ENCODE assay signal across 8 cellular contexts in the genomic region with DNA sequence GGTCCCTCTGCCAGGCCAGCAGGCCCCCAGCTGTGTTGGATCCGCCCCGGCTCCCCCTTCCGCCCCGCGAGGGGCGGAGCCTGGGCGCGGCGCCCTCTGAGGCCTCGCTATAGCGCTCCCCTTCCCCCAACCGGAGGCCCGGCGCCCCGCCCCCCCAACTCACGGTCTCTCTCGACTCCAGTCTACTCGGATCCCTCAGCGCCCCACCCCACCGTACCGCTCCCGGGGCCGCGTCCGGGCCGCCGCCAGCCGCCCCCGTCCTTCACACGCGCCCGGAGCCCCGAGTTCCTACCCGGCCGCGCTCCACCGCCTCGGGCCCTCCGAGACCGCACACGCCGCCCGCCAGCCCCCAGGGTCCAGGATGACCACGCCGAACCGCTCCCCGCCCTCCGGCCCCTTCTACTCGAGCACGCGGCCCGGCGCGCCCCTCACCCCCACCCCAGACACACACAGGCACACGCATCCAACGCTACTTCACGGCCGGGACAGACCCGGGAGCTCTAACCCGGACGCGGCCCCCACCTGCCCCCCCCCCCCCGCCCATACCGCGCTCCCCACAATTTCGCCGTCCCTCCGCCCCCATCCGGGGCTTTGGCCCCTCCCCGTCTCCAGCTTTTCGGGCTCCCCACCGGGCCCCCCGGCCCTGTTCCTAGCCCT. TPM values are rescaled to one million over a fixed set of nuclear protein-coding genes. Genes with fewer than 3 reads are reported as not detected.
DNase-seq lines count a peak whose midpoint lies in the region; ATAC-seq and TF ChIP-seq lines count a peak whose summit lies in the region.

No MANE protein-coding gene starts in this region.

- peak overlapping the region; percentile 79 for H3K9ac ChIP-seq in MM.1S (ENCODE audit: low read length)

- H3K4me3 ChIP-seq in GM06990 (replicated peaks; ENCODE audit: low read depth, low read length) (peak overlapping the region; percentile 97), MM.1S (ENCODE audit: low read length) (peak overlapping the region; percentile 91), kidney epithelial cell (ENCODE audit: low read depth, low read length) (peak overlapping the region; percentile 97)

- H3K27ac ChIP-seq in MM.1S (ENCODE audit: low read length) (peak overlapping the region; percentile 68; the same call in 1 of the 2 replicates), caudate nucleus (ENCODE audit: low read depth, low read length) (peak overlapping the region; percentile 88)

- H3K4me2 ChIP-seq in MM.1S (ENCODE audit: low read depth, low read length), result peak overlapping the region; percentile 48; the same call in 1 of the 2 replicates

- H3K79me2 ChIP-seq in MM.1S (ENCODE audit: low read length), result peaks cover 79% of the 10 kb centered on the region

- TF ChIP-seq CTCF in GM06990 (IDR thresholded peaks at IDR 0.05; ENCODE audit: insufficient read depth, low read length, poor library complexity, severe bottlenecking), result no peak
- TF ChIP-seq CTCF in MM.1S (IDR thresholded peaks at IDR 0.05; ENCODE audit: low read length), result no peak
- TF ChIP-seq CTCF in kidney epithelial cell (IDR thresholded peaks at IDR 0.05; ENCODE audit: insufficient read depth, low read length, poor library complexity, severe bottlenecking), result no peak

- no peak overlapping the region for H2AFZ ChIP-seq in MM.1S (ENCODE audit: low read length)

- H4K20me1 ChIP-seq in MM.1S (ENCODE audit: insufficient read depth, low read length), result no peaks in the 10 kb centered on the region

- H3K9me2 ChIP-seq in MM.1S (replicated peaks; ENCODE audit: insufficient read depth, low read length), result no peaks in the 10 kb centered on the region

- H3K27me3 ChIP-seq in GM06990 (replicated peaks; ENCODE audit: control insufficient read depth, insufficient read depth, low read length) (no peaks in the 10 kb centered on the region), MM.1S (replicated peaks; ENCODE audit: insufficient read depth, low read length) (no peaks in the 10 kb centered on the region), kidney epithelial cell (ENCODE audit: control insufficient read depth, insufficient read depth, low read length) (no peaks in the 10 kb centered on the region)

- ATAC-seq in GM18873 (IDR thresholded peaks at IDR 0.05; ENCODE audit: low FRiP score, unreplicated experiment), result no peak
- ATAC-seq in HG02840 (IDR thresholded peaks at IDR 0.05; ENCODE audit: low FRiP score, unreplicated experiment), result no peak

- H3K4me1 ChIP-seq in MM.1S (ENCODE audit: low read length), result peaks cover 34% of the 10 kb centered on the region

- no peaks in the 10 kb centered on the region for H3K9me3 ChIP-seq in MM.1S (replicated peaks; ENCODE audit: insufficient read depth, low read length)

- peak; percentile 86 for DNase-seq in GM06990 (ENCODE audit: extremely low read depth, insufficient read length)
- peak; percentile 78 for DNase-seq in MM.1S
- peak; percentile 67 to 71 (median 69) for DNase-seq in activated CD4-positive, CD25-positive, alpha-beta regulatory T cell (lab: John Stamatoyannopoulos, UW)
- DNase-seq in caudate nucleus (lab: John Stamatoyannopoulos, UW), result peak in 42 of 61 donors; percentile 14 to 80 (median 52)
- no peak for DNase-seq in kidney epithelial cell (ENCODE audit: low read depth)
- peak; percentile 69 to 81 for DNase-seq in stimulated activated CD4-positive, alpha-beta T cell treated with anti-CD3 and anti-CD28 coated beads, Interleukin-1b, Interleukin-23, amount 100 ng/mL, for 1 hour (ENCODE audit: low read depth in 2 of 2)

- H3K36me3 ChIP-seq in GM06990 (ENCODE audit: control insufficient read depth, insufficient read depth, low read length) (peaks cover 18% of the 10 kb centered on the region), MM.1S (replicated peaks; ENCODE audit: insufficient read depth, low read length) (no peaks in the 10 kb centered on the region; the same call in 1 of the 2 replicates), kidney epithelial cell (ENCODE audit: control insufficient read depth, insufficient read depth, low read length) (peaks cover 5% of the 10 kb centered on the region)

- peaks cover 48% of the 10 kb centered on the region for H3F3A ChIP-seq in MM.1S (ENCODE audit: insufficient read depth, low read length)

RNA-seq across cellular contexts. Expression of a gene that starts 1.4 kb away (rescaled TPM):
- 41.3 and 53.3 TPM in 2 replicates for total RNA-seq in kidney epithelial cell

RNA-seq across cellular contexts. Expression of a gene that starts 3.6 kb away (rescaled TPM):
- 57.1 and 69.8 TPM in 2 replicates for total RNA-seq in kidney epithelial cell

RNA-seq across cellular contexts. Expression of a gene that starts 4.4 kb away (rescaled TPM):
- total RNA-seq in kidney epithelial cell, result 277 and 595 TPM in 2 replicates

RNA-seq across cellular contexts. Expression of a gene that starts 13.6 kb away (rescaled TPM):
- 96.0 and 97.1 TPM in 2 replicates for total RNA-seq in kidney epithelial cell

RNA-seq across cellular contexts. Expression of a gene that starts 14.1 kb away (rescaled TPM):
- 20.8 and 29.0 TPM in 2 replicates for total RNA-seq in kidney epithelial cell
